Comparison of ENCODE assay signal across 1 cellular context in genomic region chr1:62433861-62434611, GRCh38.
TF ChIP-seq lines count a peak whose summit lies in the region.

No MANE protein-coding gene starts in this region.

TF ChIP-seq in GM23338, 12 proteins besides CTCF, POLR2A, EP300 and RAD21 (continued from another document):
- TF ChIP-seq REST (IDR thresholded peaks at IDR 0.05; ENCODE audit: unreplicated experiment), result no peak
- no peak for TF ChIP-seq NANOG (IDR thresholded peaks at IDR 0.05; ENCODE audit: borderline replicate concordance)
- TF ChIP-seq ZNF462 (CRISPR knock-in tag; IDR thresholded peaks at IDR 0.05), result no peak
- no peak for TF ChIP-seq JUNB (IDR thresholded peaks at IDR 0.05; ENCODE audit: unreplicated experiment)
- no peak for TF ChIP-seq ETS1 (IDR thresholded peaks at IDR 0.05)
- no peak for TF ChIP-seq CREB1 (CRISPR knock-in tag; IDR thresholded peaks at IDR 0.05; ENCODE audit: low read depth)
- TF ChIP-seq POLR2AphosphoS5 (IDR thresholded peaks at IDR 0.05; ENCODE audit: low read depth), result no peak
- TF ChIP-seq ZNF331 (CRISPR knock-in tag; IDR thresholded peaks at IDR 0.05; ENCODE audit: low read depth), result no peak
